In genomic region chr11:86257446-86257845, GRCh38 we compare ENCODE assay signal across 17 cellular contexts.
"Had no signal": no experiment of that assay in that cellular context is flagged by ENCODE, and none has a peak within 500 bp of the region (broad histone marks: within the 10 kb centered on the region; RNA-seq: fewer than 3 reads in every experiment).

No MANE protein-coding gene starts in this region.

- H3K9me3 ChIP-seq: body of pancreas, vagina had no signal

- H3K9me3 Mint-ChIP-seq: activated naive CD8-positive, alpha-beta T cell treated with anti-CD3 and anti-CD28 coated beads, Interleukin-2, amount 10 ng/mL, durations not matched to agents 7 days and 5 days; neural crest cell had no signal

- H3K27me3 ChIP-seq: body of pancreas, vagina had no signal

- H3K4me3 Mint-ChIP-seq: activated naive CD8-positive, alpha-beta T cell treated with anti-CD3 and anti-CD28 coated beads, Interleukin-2, amount 10 ng/mL, durations not matched to agents 7 days and 5 days; endodermal cell; neural crest cell had no signal

- H3K4me1 Mint-ChIP-seq: endodermal cell had no signal

- H3K27ac ChIP-seq: body of pancreas, epithelial cell of prostate, vagina, VCaP had no signal

- ATAC-seq: body of pancreas; left ventricle myocardium superior; stimulated activated naive CD8-positive, alpha-beta T cell treated with anti-CD3 and anti-CD28 coated beads, Interleukin-15, Interleukin-2, amounts not matched to agents 100 U/mL and 50 U/mL, for 24 hours had no signal

- H3K4me3 ChIP-seq: body of pancreas, vagina had no signal

- H3K27me3 Mint-ChIP-seq: activated naive CD8-positive, alpha-beta T cell treated with anti-CD3 and anti-CD28 coated beads, Interleukin-2, amount 10 ng/mL, durations not matched to agents 7 days and 5 days; progenitor cell of endocrine pancreas had no signal

- H3K27ac Mint-ChIP-seq: activated naive CD8-positive, alpha-beta T cell treated with anti-CD3 and anti-CD28 coated beads, Interleukin-2, amount 10 ng/mL, durations not matched to agents 7 days and 5 days; endodermal cell; progenitor cell of endocrine pancreas had no signal

- DNase-seq: activated CD4-positive, CD25-positive, alpha-beta regulatory T cell treated with anti-CD3 and anti-CD28 coated beads, Interleukin-2, amount 50 U/mL, for 72 hours; activated gamma-delta T cell; activated naive CD8-positive, alpha-beta T cell treated with anti-CD3 and anti-CD28 coated beads, Interleukin-2, amount 10 ng/mL, durations not matched to agents 7 days and 5 days; activated T-cell treated with anti-CD3 and anti-CD28 coated beads, Interleukin-2, amount 50 U/mL, for 48 hours; body of pancreas; caudate nucleus; endodermal cell; foreskin fibroblast; left ventricle myocardium superior; stimulated activated naive CD8-positive, alpha-beta T cell treated with anti-CD3 and anti-CD28 coated beads, Interleukin-15, Interleukin-2, amounts not matched to agents 100 U/mL and 50 U/mL, for 24 hours; T-helper 2 cell; trophoblast cell had no signal
